Comparison of ENCODE assay signal across 14 cellular contexts in genomic region chr20:47985092-47985850, GRCh38.
DNase-seq lines count a peak whose midpoint lies in the region; ATAC-seq and TF ChIP-seq lines count a peak whose summit lies in the region.
"Had no signal": no experiment of that assay in that cellular context is flagged by ENCODE, and none has a peak within 500 bp of the region (broad histone marks: within the 10 kb centered on the region; RNA-seq: fewer than 3 reads in every experiment).

No MANE protein-coding gene starts in this region.

- H3K27me3 ChIP-seq in A673 (replicated peaks; ENCODE audit: insufficient read depth, low read depth, low read length, poor library complexity) (peaks cover 3% of the 10 kb centered on the region), GM23248 (replicated peaks; ENCODE audit: insufficient read depth) (peaks cover 7% of the 10 kb centered on the region)

- H3K79me2 ChIP-seq in GM23248 (ENCODE audit: insufficient read depth) = no peaks in the 10 kb centered on the region

- TF ChIP-seq CTCF in A673 (conservative IDR thresholded peaks at IDR 0.05; ENCODE audit: low read depth, low read length) = no peak
- TF ChIP-seq CTCF in RWPE1 (conservative IDR thresholded peaks at IDR 0.05; ENCODE audit: low read depth) = no peak

- CTCF ChIA-PET in A673 (lab: Charles Lee) (no interaction called here), RWPE1 (lab: Yijun Ruan, JAX) (interaction anchor here (0.5 to 0.7 kb wide), 2 partner anchors 72 to 199 kb away, joined by 3 to 4 read pairs; no protein-coding TSS in a partner anchor)

- H3F3A ChIP-seq in GM23248 (ENCODE audit: insufficient read depth) = no peaks in the 10 kb centered on the region

- no peaks in the 10 kb centered on the region for H4K20me1 ChIP-seq in GM23248 (ENCODE audit: insufficient read depth)

- peak; percentile 49 for DNase-seq in A673 (ENCODE audit: low spot score)
- DNase-seq in GM23248 = peak; percentile 49
- peak; percentile 80 for DNase-seq in RWPE1 (ENCODE audit: low spot score)
- peak; percentile 37 for DNase-seq in glomerular visceral epithelial cell (ENCODE audit: extremely low spot score)
- no peak for DNase-seq in AG08396 (ENCODE audit: low spot score)
- DNase-seq: activated CD4-positive, alpha-beta T cell treated with anti-CD3 and anti-CD28 coated beads for 1 hour; CD4-positive, CD25-positive, alpha-beta regulatory T cell; MM.1S; NCI-H526 treated with DMSO at 0.1 percent for 48 hours; SK-N-SH; tibial artery had no signal

- ATAC-seq in HG03175 (IDR thresholded peaks at IDR 0.05; ENCODE audit: unreplicated experiment) = no peak
- no peak for ATAC-seq in GM21515 (IDR thresholded peaks at IDR 0.05; ENCODE audit: unreplicated experiment)
- ATAC-seq in HG03442 (IDR thresholded peaks at IDR 0.05; ENCODE audit: unreplicated experiment) = no peak

- H3K4me3 ChIP-seq in A673 (ENCODE audit: low read depth, low read length, poor library complexity, severe bottlenecking) = no peak overlapping the region
- H3K4me3 ChIP-seq in GM23248 = no peak overlapping the region
- H3K4me3 ChIP-seq: tibial artery had no signal

- H3K27ac ChIP-seq in A673 (ENCODE audit: low read depth, low read length, poor library complexity, severe bottlenecking) (no peak overlapping the region), GM23248 (no peak overlapping the region), RWPE1 (peak overlapping the region; percentile 47)
- H3K27ac ChIP-seq: tibial artery had no signal

- POLR2A ChIA-PET in A673 (lab: Charles Lee; ENCODE audit: low non-redundant PET) (no interaction called here), RWPE1 (lab: Yijun Ruan, JAX; ENCODE audit: low non-redundant PET) (no interaction called here)

- no peaks in the 10 kb centered on the region for H3K4me1 ChIP-seq in A673 (ENCODE audit: insufficient read depth, low read length, poor library complexity, severe bottlenecking)
- no peaks in the 10 kb centered on the region for H3K4me1 ChIP-seq in GM23248 (ENCODE audit: insufficient read depth)
- H3K4me1 ChIP-seq: tibial artery had no signal

- intact Hi-C loops in A673 (cut with micrococcal nuclease; ENCODE audit: unreplicated experiment) = no loop called here

- no peaks in the 10 kb centered on the region for H3K36me3 ChIP-seq in A673 (ENCODE audit: insufficient read depth, low read length, poor library complexity, severe bottlenecking)
- H3K36me3 ChIP-seq in GM23248 (ENCODE audit: low read depth) = no peaks in the 10 kb centered on the region
- H3K36me3 ChIP-seq: tibial artery had no signal

- H3K9ac ChIP-seq in GM23248 = no peak overlapping the region
- H3K9ac ChIP-seq: SK-N-SH had no signal

- H3K9me2 ChIP-seq in GM23248 (ENCODE audit: insufficient read depth) = no peaks in the 10 kb centered on the region
- H3K9me2 ChIP-seq: SK-N-SH had no signal

- in situ Hi-C loops in GM23248 (cut with MboI) = no loop called here

- no peak overlapping the region for H2AFZ ChIP-seq in GM23248

- no peak overlapping the region for H3K4me2 ChIP-seq in GM23248 (ENCODE audit: unreplicated experiment)
- H3K4me2 ChIP-seq: SK-N-SH had no signal

- H3K9me3 ChIP-seq in A673 (ENCODE audit: low read depth, low read length, poor library complexity, severe bottlenecking) = no peaks in the 10 kb centered on the region
- H3K9me3 ChIP-seq in GM23248 (ENCODE audit: low read depth) = no peaks in the 10 kb centered on the region
- H3K9me3 ChIP-seq: SK-N-SH, tibial artery had no signal

- 62 to 69% methylated on average over 7 of the region's 7 CpGs for WGBS in GM23248 (ENCODE audit: low coverage in 1 of 2, low lambda C conversion rate in 2 of 2, missing lambda C conversion rate in 2 of 2), 2 experiments

- no TSS peak for BruUV-seq in A673 (replicated peaks; lab: Mats Ljungman, UMichigan)
